Comparison of ENCODE assay signal across 22 cellular contexts in the genomic region with DNA sequence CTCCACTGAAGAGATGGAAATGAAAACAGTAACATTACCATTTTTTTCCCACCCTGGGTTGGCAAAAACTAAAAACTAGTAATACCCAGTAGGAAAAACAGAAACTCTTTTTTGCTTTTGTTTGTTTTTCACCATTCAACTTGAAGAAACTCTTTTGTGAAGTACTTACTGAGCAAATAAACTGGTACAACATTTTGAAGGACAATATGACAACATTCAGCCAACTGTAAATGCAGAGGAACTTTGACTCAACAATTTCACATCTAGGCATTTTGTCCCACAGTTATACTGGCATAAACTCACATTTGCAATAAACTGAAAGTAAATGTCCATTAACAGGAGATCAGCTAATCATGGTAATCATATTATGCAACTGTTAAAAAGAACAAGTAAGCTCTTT.
"Had no signal": no experiment of that assay in that cellular context is flagged by ENCODE, and none has a peak within 500 bp of the region (broad histone marks: within the 10 kb centered on the region; RNA-seq: fewer than 3 reads in every experiment).

No MANE protein-coding gene starts in this region.

- ATAC-seq: gastroesophageal sphincter; left cardiac atrium; left ventricle myocardium superior; pancreas; right cardiac atrium; stimulated activated naive CD8-positive, alpha-beta T cell treated with anti-CD3 and anti-CD28 coated beads, Interleukin-15, Interleukin-2, amounts not matched to agents 100 U/mL and 50 U/mL, for 24 hours; upper lobe of right lung had no signal

- FAIRE-seq: kidney, pancreas had no signal

- H3K27ac Mint-ChIP-seq: immature natural killer cell, nephron had no signal

- H3K4me3 Mint-ChIP-seq: immature natural killer cell, nephron had no signal

- H3K9me3 Mint-ChIP-seq: immature natural killer cell, nephron had no signal

- H3K4me2 ChIP-seq: smooth muscle cell had no signal

- H3K4me1 ChIP-seq: pancreas, upper lobe of right lung had no signal

- H3K4me3 ChIP-seq: dorsolateral prefrontal cortex, gastroesophageal sphincter, lung, pancreas, smooth muscle cell, tibial nerve, upper lobe of right lung had no signal

- H3K27me3 ChIP-seq: dorsolateral prefrontal cortex, gastroesophageal sphincter, pancreas, tibial nerve, upper lobe of right lung had no signal

- H3K9me3 ChIP-seq: gastroesophageal sphincter, pancreas, tibial nerve, upper lobe of right lung had no signal

- H3K36me3 ChIP-seq: pancreas, upper lobe of right lung had no signal

- DNase-seq: cortex of kidney; dorsolateral prefrontal cortex; effector CD8-positive, alpha-beta T cell; foreskin fibroblast; glutamatergic neuron; immature natural killer cell; kidney; left cardiac atrium; left ventricle myocardium superior; mesenchymal stem cell; midbrain; occipital lobe; pancreas; right cardiac atrium; stimulated activated CD4-positive, alpha-beta T cell treated with anti-CD3 and anti-CD28 coated beads, Interleukin-2, amount 100 ng/mL, for 48 hours; stimulated activated naive CD8-positive, alpha-beta T cell treated with anti-CD3 and anti-CD28 coated beads, Interleukin-15, Interleukin-2, amounts not matched to agents 100 U/mL and 50 U/mL, for 24 hours; upper lobe of right lung had no signal

- H3K27ac ChIP-seq: dorsolateral prefrontal cortex, gastroesophageal sphincter, pancreas, tibial nerve, upper lobe of right lung had no signal
